1 cellular context compared by ENCODE assay signal in genomic region chr17:37710344-37710886, GRCh38.
TF ChIP-seq lines count a peak whose summit lies in the region.

No MANE protein-coding gene starts in this region.

TF ChIP-seq in HepG2, 621 proteins besides CTCF, POLR2A, EP300 and RAD21 (continued from another document and continues in another):
- TF ChIP-seq ARID3A (IDR thresholded peaks at IDR 0.05; ENCODE audit: low read depth, low read length) (0 out of 2 replicates have a peak, but pooled peaks have one; percentile 33), ZSCAN29 (CRISPR knock-in tag; conservative IDR thresholded peaks at IDR 0.05) (no peak), BRD4 (CRISPR knock-in tag; IDR thresholded peaks at IDR 0.05) (no peak), NR1H2 (CRISPR knock-in tag; IDR thresholded peaks at IDR 0.05; ENCODE audit: borderline replicate concordance, low read depth) (no peak), ZMYM4 (CRISPR knock-in tag; IDR thresholded peaks at IDR 0.05) (no peak), HDAC1 (CRISPR knock-in tag; IDR thresholded peaks at IDR 0.05) (peak; percentile 83), NFAT5 (CRISPR knock-in tag; IDR thresholded peaks at IDR 0.05) (no peak), BORCS8-MEF2B (CRISPR knock-in tag; IDR thresholded peaks at IDR 0.05) (no peak), NR3C1 (CRISPR knock-in tag; IDR thresholded peaks at IDR 0.05) (no peak), CREBL2 (CRISPR knock-in tag; IDR thresholded peaks at IDR 0.05; ENCODE audit: borderline replicate concordance) (no peak), PHF20 (CRISPR knock-in tag; IDR thresholded peaks at IDR 0.05) (no peak), CCDC6 (CRISPR knock-in tag; IDR thresholded peaks at IDR 0.05) (peak; percentile 22; the same call in 1 of the 2 replicates), NFYC (CRISPR knock-in tag; IDR thresholded peaks at IDR 0.05) (no peak), ZSCAN20 (CRISPR knock-in tag; IDR thresholded peaks at IDR 0.05; ENCODE audit: borderline replicate concordance) (no peak), ZNF180 (CRISPR knock-in tag; IDR thresholded peaks at IDR 0.05; ENCODE audit: borderline replicate concordance, low read depth) (no peak), SRSF4 (IDR thresholded peaks at IDR 0.05; ENCODE audit: low read depth, low read length, poor library complexity, severe bottlenecking) (no peak), ZNF207 (IDR thresholded peaks at IDR 0.05; ENCODE audit: borderline replicate concordance) (no peak), ZNF329 (CRISPR knock-in tag; IDR thresholded peaks at IDR 0.05; ENCODE audit: low read depth) (no peak), ZNF501 (CRISPR knock-in tag; IDR thresholded peaks at IDR 0.05) (peak; percentile 39; the same call in 1 of the 2 replicates), MTF1 (CRISPR knock-in tag; IDR thresholded peaks at IDR 0.05) (no peak), ZNF557 (CRISPR knock-in tag; IDR thresholded peaks at IDR 0.05) (no peak), SP1 (IDR thresholded peaks at IDR 0.05) (no peak), SP1 (CRISPR knock-in tag; IDR thresholded peaks at IDR 0.05) (no peak), POLR2AphosphoS5 (IDR thresholded peaks at IDR 0.05; ENCODE audit: low read depth, low read length) (0 out of 2 replicates have a peak, but pooled peaks have one; percentile 14), ZFP36L2 (CRISPR knock-in tag; IDR thresholded peaks at IDR 0.05) (no peak), ZNF609 (CRISPR knock-in tag; IDR thresholded peaks at IDR 0.05; ENCODE audit: borderline replicate concordance) (peak; percentile 87; the same call in 1 of the 2 replicates), ZMAT5 (CRISPR knock-in tag; IDR thresholded peaks at IDR 0.05; ENCODE audit: borderline replicate concordance, low read depth) (no peak), TBX3 (IDR thresholded peaks at IDR 0.05; ENCODE audit: borderline replicate concordance) (no peak), ZBTB7A (CRISPR knock-in tag; IDR thresholded peaks at IDR 0.05) (no peak)
- TF ChIP-seq, protein P1, sequence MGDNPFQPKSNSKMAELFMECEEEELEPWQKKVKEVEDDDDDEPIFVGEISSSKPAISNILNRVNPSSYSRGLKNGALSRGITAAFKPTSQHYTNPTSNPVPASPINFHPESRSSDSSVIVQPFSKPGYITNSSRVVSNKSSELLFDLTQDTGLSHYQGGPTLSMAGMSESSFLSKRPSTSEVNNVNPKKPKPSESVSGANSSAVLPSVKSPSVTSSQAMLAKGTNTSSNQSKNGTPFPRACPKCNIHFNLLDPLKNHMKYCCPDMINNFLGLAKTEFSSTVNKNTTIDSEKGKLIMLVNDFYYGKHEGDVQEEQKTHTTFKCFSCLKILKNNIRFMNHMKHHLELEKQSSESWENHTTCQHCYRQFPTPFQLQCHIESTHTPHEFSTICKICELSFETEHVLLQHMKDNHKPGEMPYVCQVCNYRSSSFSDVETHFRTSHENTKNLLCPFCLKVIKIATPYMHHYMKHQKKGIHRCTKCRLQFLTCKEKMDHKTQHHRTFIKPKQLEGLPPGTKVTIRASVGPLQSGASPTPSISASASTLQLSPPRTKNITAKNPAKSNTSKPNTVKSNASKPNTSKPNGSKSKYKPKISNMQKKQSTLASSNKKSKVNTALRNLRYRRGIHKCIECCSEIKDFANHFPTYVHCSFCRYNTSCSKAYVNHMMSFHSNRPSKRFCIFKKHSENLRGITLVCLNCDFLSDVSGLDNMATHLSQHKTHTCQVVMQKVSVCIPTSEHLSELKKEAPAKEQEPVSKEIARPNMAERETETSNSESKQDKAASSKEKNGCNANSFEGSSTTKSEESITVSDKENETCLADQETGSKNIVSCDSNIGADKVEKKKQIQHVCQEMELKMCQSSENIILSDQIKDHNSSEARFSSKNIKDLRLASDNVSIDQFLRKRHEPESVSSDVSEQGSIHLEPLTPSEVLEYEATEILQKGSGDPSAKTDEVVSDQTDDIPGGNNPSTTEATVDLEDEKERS (CRISPR knock-in tag; IDR thresholded peaks at IDR 0.05): 0 out of 2 replicates have a peak, but pooled peaks have one; percentile 35
- TF ChIP-seq, protein P2, sequence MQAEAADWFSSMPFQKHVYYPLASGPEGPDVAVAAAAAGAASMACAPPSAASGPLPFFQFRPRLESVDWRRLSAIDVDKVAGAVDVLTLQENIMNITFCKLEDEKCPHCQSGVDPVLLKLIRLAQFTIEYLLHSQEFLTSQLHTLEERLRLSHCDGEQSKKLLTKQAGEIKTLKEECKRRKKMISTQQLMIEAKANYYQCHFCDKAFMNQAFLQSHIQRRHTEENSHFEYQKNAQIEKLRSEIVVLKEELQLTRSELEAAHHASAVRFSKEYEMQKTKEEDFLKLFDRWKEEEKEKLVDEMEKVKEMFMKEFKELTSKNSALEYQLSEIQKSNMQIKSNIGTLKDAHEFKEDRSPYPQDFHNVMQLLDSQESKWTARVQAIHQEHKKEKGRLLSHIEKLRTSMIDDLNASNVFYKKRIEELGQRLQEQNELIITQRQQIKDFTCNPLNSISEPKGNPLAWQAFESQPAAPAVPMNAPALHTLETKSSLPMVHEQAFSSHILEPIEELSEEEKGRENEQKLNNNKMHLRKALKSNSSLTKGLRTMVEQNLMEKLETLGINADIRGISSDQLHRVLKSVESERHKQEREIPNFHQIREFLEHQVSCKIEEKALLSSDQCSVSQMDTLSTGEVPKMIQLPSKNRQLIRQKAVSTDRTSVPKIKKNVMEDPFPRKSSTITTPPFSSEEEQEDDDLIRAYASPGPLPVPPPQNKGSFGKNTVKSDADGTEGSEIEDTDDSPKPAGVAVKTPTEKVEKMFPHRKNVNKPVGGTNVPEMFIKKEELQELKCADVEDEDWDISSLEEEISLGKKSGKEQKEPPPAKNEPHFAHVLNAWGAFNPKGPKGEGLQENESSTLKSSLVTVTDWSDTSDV (CRISPR knock-in tag; IDR thresholded peaks at IDR 0.05): no peak
- TF ChIP-seq, protein P3, sequence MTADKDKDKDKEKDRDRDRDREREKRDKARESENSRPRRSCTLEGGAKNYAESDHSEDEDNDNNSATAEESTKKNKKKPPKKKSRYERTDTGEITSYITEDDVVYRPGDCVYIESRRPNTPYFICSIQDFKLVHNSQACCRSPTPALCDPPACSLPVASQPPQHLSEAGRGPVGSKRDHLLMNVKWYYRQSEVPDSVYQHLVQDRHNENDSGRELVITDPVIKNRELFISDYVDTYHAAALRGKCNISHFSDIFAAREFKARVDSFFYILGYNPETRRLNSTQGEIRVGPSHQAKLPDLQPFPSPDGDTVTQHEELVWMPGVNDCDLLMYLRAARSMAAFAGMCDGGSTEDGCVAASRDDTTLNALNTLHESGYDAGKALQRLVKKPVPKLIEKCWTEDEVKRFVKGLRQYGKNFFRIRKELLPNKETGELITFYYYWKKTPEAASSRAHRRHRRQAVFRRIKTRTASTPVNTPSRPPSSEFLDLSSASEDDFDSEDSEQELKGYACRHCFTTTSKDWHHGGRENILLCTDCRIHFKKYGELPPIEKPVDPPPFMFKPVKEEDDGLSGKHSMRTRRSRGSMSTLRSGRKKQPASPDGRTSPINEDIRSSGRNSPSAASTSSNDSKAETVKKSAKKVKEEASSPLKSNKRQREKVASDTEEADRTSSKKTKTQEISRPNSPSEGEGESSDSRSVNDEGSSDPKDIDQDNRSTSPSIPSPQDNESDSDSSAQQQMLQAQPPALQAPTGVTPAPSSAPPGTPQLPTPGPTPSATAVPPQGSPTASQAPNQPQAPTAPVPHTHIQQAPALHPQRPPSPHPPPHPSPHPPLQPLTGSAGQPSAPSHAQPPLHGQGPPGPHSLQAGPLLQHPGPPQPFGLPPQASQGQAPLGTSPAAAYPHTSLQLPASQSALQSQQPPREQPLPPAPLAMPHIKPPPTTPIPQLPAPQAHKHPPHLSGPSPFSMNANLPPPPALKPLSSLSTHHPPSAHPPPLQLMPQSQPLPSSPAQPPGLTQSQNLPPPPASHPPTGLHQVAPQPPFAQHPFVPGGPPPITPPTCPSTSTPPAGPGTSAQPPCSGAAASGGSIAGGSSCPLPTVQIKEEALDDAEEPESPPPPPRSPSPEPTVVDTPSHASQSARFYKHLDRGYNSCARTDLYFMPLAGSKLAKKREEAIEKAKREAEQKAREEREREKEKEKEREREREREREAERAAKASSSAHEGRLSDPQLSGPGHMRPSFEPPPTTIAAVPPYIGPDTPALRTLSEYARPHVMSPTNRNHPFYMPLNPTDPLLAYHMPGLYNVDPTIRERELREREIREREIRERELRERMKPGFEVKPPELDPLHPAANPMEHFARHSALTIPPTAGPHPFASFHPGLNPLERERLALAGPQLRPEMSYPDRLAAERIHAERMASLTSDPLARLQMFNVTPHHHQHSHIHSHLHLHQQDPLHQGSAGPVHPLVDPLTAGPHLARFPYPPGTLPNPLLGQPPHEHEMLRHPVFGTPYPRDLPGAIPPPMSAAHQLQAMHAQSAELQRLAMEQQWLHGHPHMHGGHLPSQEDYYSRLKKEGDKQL (CRISPR knock-in tag; IDR thresholded peaks at IDR 0.05; ENCODE audit: low read depth): peak; percentile 77; the same call in 1 of the 2 replicates
- TF ChIP-seq, protein P4, sequence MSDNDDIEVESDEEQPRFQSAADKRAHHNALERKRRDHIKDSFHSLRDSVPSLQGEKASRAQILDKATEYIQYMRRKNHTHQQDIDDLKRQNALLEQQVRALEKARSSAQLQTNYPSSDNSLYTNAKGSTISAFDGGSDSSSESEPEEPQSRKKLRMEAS (IDR thresholded peaks at IDR 0.05): peak; percentile 40; the same call in 1 of the 2 replicates
